ENCODE assay signal across 8 cellular contexts in genomic region chr6:31079656-31080261, GRCh38. TPM values are rescaled to one million over a fixed set of nuclear protein-coding genes. Genes with fewer than 3 reads are reported as not detected.
DNase-seq lines count a peak whose midpoint lies in the region; ATAC-seq and TF ChIP-seq lines count a peak whose summit lies in the region.

No MANE protein-coding gene starts in this region.

- TF ChIP-seq CTCF in epithelial cell of proximal tubule (conservative IDR thresholded peaks at IDR 0.05; ENCODE audit: low read depth, low read length) = peak; percentile 78

- H3K4me3 Mint-ChIP-seq in naive thymus-derived CD8-positive, alpha-beta T cell = peak overlapping the region; percentile 48 to 86 (median 66)

- H3K27ac ChIP-seq in BLaER1 = 0 out of 2 replicates have a peak overlapping the region, but pooled peaks have one; percentile 49

- peak overlapping the region in 8 of 10 donors; percentile 13 to 85 (median 64) for H3K27ac Mint-ChIP-seq in naive thymus-derived CD8-positive, alpha-beta T cell

- no peaks in the 10 kb centered on the region for H4K20me1 ChIP-seq in BLaER1

- POLR2A ChIA-PET in naive thymus-derived CD8-positive, alpha-beta T cell (lab: Charles Lee) = interaction anchor here (0.7 to 1.9 kb wide), 8 partner anchors 13 to 250 kb away, joined by 3 to 16 read pairs (median 4); partner anchors contain the start of gene VARS2

- peak; percentile 95 to 98 for ATAC-seq in naive thymus-derived CD8-positive, alpha-beta T cell
- no peak for ATAC-seq in HG03045 (IDR thresholded peaks at IDR 0.05; ENCODE audit: unreplicated experiment)

- no peaks in the 10 kb centered on the region for H3K36me3 ChIP-seq in BLaER1

- H3K9me3 ChIP-seq in BLaER1 = no peaks in the 10 kb centered on the region

- DNase-seq in HT-29 (ENCODE audit: low spot score) = peak; percentile 76
- peak; percentile 88 for DNase-seq in OCI-M1 (lab: John Stamatoyannopoulos, UW)
- peak; percentile 54 for DNase-seq in activated T-cell treated with anti-CD3 and anti-CD28 coated beads for 48 hours (ENCODE audit: low read depth)
- DNase-seq in epithelial cell of proximal tubule (ENCODE audit: low read depth) = no peak
- peak; percentile 43 to 85 (median 70) for DNase-seq in naive thymus-derived CD8-positive, alpha-beta T cell
- peak; percentile 36 to 79 (median 54) for DNase-seq in stimulated activated naive CD4-positive, alpha-beta T cell (lab: John Stamatoyannopoulos, UW)

- H3K4me1 Mint-ChIP-seq in naive thymus-derived CD8-positive, alpha-beta T cell = peaks cover 0 to 10% (median 8%) of the 10 kb centered on the region in 4 donors

- 0 out of 2 replicates have a peak overlapping the region, but pooled peaks have one; percentile 42 for H3K9ac ChIP-seq in BLaER1

- no peaks in the 10 kb centered on the region for H3K36me3 Mint-ChIP-seq in naive thymus-derived CD8-positive, alpha-beta T cell

- no peaks in the 10 kb centered on the region for H3K9me3 Mint-ChIP-seq in naive thymus-derived CD8-positive, alpha-beta T cell

- peaks cover 0 to 2% (median 0%) of the 10 kb centered on the region in 5 donors for H3K27me3 Mint-ChIP-seq in naive thymus-derived CD8-positive, alpha-beta T cell

- H3K27me3 ChIP-seq in BLaER1 = no peaks in the 10 kb centered on the region

- peak overlapping the region; percentile 85 for H3K4me2 ChIP-seq in BLaER1

- H3K4me1 ChIP-seq in BLaER1 = peaks cover 39% of the 10 kb centered on the region

- H3K4me3 ChIP-seq in BLaER1 (peak overlapping the region; percentile 62), epithelial cell of proximal tubule (ENCODE audit: low read depth, low read length) (no peak overlapping the region)

RNA-seq across cellular contexts. Expression of gene C6orf15, which starts 32.6 kb away (rescaled TPM):
- 0.13 and 0.33 TPM in 2 replicates for total RNA-seq in HT-29 (2014; rRNA removed; shearing (Covaris generic))
- total RNA-seq in epithelial cell of proximal tubule = 0.29 and 0.43 TPM in 2 replicates
- total RNA-seq in naive thymus-derived CD8-positive, alpha-beta T cell = not detected
- not detected for polyA plus RNA-seq in naive thymus-derived CD8-positive, alpha-beta T cell

RNA-seq across cellular contexts. Expression of gene PSORS1C1, which starts 34.8 kb away (rescaled TPM):
- 1.1 and 1.2 TPM in 2 replicates for total RNA-seq in HT-29 (2014; rRNA removed; shearing (Covaris generic))
- total RNA-seq in epithelial cell of proximal tubule = 1.1 and 2.8 TPM in 2 replicates
- not detected for total RNA-seq in naive thymus-derived CD8-positive, alpha-beta T cell
- not detected for polyA plus RNA-seq in naive thymus-derived CD8-positive, alpha-beta T cell

RNA-seq across cellular contexts. Expression of gene CDSN, which starts 40.5 kb away (rescaled TPM):
- 0.08 TPM in 1 of 2 replicates, not detected in the other for total RNA-seq in HT-29 (2014; rRNA removed; shearing (Covaris generic))
- not detected in 2 replicates for total RNA-seq in epithelial cell of proximal tubule
- not detected for total RNA-seq in naive thymus-derived CD8-positive, alpha-beta T cell
- not detected for polyA plus RNA-seq in naive thymus-derived CD8-positive, alpha-beta T cell

RNA-seq across cellular contexts. Expression of gene PSORS1C2, which starts 59.1 kb away (rescaled TPM):
- not detected in 2 replicates for total RNA-seq in HT-29 (2014; rRNA removed; shearing (Covaris generic))
- not detected in 2 replicates for total RNA-seq in epithelial cell of proximal tubule
- not detected for total RNA-seq in naive thymus-derived CD8-positive, alpha-beta T cell
- polyA plus RNA-seq in naive thymus-derived CD8-positive, alpha-beta T cell = not detected
